In the genomic region with DNA sequence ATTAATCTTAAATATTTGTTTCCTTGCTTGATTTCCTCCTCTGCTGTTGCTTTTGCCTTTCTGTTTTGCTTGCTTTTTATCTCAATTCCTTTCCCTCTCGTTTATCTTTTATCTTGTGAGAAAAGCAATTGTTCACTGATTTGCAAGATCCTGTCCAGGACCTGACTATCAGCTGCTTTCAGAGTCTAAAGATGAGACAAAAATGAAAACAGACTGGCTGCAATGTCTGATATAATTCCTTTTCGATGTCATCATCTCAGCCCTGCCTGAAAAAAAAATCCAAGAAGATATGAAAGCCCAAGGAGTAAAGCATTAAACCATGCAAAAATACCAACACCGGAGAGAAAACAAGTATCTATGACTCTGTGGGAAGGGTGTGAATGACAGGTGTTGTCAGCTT, we compare ENCODE assay signal across 2 cellular contexts.
TF ChIP-seq lines count a peak whose summit lies in the region.

No MANE protein-coding gene starts in this region.

TF ChIP-seq in GM23338, 12 proteins besides CTCF, POLR2A, EP300 and RAD21 (continued from another document):
- TF ChIP-seq, protein P1, sequence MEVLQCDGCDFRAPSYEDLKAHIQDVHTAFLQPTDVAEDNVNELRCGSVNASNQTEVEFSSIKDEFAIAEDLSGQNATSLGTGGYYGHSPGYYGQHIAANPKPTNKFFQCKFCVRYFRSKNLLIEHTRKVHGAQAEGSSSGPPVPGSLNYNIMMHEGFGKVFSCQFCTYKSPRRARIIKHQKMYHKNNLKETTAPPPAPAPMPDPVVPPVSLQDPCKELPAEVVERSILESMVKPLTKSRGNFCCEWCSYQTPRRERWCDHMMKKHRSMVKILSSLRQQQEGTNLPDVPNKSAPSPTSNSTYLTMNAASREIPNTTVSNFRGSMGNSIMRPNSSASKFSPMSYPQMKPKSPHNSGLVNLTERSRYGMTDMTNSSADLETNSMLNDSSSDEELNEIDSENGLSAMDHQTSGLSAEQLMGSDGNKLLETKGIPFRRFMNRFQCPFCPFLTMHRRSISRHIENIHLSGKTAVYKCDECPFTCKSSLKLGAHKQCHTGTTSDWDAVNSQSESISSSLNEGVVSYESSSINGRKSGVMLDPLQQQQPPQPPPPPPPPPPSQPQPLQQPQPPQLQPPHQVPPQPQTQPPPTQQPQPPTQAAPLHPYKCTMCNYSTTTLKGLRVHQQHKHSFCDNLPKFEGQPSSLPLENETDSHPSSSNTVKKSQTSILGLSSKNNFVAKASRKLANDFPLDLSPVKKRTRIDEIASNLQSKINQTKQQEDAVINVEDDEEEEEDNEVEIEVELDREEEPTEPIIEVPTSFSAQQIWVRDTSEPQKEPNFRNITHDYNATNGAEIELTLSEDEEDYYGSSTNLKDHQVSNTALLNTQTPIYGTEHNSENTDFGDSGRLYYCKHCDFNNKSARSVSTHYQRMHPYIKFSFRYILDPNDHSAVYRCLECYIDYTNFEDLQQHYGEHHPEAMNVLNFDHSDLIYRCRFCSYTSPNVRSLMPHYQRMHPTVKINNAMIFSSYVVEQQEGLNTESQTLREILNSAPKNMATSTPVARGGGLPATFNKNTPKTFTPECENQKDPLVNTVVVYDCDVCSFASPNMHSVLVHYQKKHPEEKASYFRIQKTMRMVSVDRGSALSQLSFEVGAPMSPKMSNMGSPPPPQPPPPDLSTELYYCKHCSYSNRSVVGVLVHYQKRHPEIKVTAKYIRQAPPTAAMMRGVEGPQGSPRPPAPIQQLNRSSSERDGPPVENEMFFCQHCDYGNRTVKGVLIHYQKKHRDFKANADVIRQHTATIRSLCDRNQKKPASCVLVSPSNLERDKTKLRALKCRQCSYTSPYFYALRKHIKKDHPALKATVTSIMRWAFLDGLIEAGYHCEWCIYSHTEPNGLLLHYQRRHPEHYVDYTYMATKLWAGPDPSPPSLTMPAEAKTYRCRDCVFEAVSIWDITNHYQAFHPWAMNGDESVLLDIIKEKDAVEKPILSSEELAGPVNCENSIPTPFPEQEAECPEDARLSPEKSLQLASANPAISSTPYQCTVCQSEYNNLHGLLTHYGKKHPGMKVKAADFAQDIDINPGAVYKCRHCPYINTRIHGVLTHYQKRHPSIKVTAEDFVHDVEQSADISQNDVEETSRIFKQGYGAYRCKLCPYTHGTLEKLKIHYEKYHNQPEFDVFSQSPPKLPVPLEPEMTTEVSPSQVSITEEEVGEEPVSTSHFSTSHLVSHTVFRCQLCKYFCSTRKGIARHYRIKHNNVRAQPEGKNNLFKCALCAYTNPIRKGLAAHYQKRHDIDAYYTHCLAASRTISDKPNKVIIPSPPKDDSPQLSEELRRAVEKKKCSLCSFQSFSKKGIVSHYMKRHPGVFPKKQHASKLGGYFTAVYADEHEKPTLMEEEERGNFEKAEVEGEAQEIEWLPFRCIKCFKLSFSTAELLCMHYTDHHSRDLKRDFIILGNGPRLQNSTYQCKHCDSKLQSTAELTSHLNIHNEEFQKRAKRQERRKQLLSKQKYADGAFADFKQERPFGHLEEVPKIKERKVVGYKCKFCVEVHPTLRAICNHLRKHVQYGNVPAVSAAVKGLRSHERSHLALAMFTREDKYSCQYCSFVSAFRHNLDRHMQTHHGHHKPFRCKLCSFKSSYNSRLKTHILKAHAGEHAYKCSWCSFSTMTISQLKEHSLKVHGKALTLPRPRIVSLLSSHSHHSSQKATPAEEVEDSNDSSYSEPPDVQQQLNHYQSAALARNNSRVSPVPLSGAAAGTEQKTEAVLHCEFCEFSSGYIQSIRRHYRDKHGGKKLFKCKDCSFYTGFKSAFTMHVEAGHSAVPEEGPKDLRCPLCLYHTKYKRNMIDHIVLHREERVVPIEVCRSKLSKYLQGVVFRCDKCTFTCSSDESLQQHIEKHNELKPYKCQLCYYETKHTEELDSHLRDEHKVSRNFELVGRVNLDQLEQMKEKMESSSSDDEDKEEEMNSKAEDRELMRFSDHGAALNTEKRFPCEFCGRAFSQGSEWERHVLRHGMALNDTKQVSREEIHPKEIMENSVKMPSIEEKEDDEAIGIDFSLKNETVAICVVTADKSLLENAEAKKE (CRISPR knock-in tag; IDR thresholded peaks at IDR 0.05), result no peak
- TF ChIP-seq NANOG (IDR thresholded peaks at IDR 0.05; ENCODE audit: borderline replicate concordance) (no peak), POLR2AphosphoS5 (IDR thresholded peaks at IDR 0.05; ENCODE audit: low read depth) (no peak), ZNF114 (CRISPR knock-in tag; IDR thresholded peaks at IDR 0.05) (no peak), CREB1 (CRISPR knock-in tag; IDR thresholded peaks at IDR 0.05; ENCODE audit: low read depth) (no peak), EZH2phosphoT487 (IDR thresholded peaks at IDR 0.05; ENCODE audit: unreplicated experiment) (no peak)

TF ChIP-seq in WTC11, 78 proteins besides CTCF, POLR2A, EP300 and RAD21 (continued from another document):
- TF ChIP-seq, protein P2, sequence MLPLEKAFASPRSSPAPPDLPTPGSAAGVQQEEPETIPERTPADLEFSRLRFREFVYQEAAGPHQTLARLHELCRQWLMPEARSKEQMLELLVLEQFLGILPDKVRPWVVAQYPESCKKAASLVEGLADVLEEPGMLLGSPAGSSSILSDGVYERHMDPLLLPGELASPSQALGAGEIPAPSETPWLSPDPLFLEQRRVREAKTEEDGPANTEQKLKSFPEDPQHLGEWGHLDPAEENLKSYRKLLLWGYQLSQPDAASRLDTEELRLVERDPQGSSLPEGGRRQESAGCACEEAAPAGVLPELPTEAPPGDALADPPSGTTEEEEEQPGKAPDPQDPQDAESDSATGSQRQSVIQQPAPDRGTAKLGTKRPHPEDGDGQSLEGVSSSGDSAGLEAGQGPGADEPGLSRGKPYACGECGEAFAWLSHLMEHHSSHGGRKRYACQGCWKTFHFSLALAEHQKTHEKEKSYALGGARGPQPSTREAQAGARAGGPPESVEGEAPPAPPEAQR (CRISPR knock-in tag; IDR thresholded peaks at IDR 0.05), result no peak
- TF ChIP-seq NFYB (CRISPR knock-in tag; conservative IDR thresholded peaks at IDR 0.05; ENCODE audit: low read depth), result no peak
- TF ChIP-seq EMX1 (CRISPR knock-in tag; IDR thresholded peaks at IDR 0.05), result no peak
- TF ChIP-seq, protein P3, sequence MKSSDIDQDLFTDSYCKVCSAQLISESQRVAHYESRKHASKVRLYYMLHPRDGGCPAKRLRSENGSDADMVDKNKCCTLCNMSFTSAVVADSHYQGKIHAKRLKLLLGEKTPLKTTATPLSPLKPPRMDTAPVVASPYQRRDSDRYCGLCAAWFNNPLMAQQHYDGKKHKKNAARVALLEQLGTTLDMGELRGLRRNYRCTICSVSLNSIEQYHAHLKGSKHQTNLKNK (CRISPR knock-in tag; IDR thresholded peaks at IDR 0.05), result no peak
- no peak for TF ChIP-seq NFATC4 (CRISPR knock-in tag; IDR thresholded peaks at IDR 0.05)
- TF ChIP-seq CREM (CRISPR knock-in tag; IDR thresholded peaks at IDR 0.05), result no peak
- TF ChIP-seq, protein P4, sequence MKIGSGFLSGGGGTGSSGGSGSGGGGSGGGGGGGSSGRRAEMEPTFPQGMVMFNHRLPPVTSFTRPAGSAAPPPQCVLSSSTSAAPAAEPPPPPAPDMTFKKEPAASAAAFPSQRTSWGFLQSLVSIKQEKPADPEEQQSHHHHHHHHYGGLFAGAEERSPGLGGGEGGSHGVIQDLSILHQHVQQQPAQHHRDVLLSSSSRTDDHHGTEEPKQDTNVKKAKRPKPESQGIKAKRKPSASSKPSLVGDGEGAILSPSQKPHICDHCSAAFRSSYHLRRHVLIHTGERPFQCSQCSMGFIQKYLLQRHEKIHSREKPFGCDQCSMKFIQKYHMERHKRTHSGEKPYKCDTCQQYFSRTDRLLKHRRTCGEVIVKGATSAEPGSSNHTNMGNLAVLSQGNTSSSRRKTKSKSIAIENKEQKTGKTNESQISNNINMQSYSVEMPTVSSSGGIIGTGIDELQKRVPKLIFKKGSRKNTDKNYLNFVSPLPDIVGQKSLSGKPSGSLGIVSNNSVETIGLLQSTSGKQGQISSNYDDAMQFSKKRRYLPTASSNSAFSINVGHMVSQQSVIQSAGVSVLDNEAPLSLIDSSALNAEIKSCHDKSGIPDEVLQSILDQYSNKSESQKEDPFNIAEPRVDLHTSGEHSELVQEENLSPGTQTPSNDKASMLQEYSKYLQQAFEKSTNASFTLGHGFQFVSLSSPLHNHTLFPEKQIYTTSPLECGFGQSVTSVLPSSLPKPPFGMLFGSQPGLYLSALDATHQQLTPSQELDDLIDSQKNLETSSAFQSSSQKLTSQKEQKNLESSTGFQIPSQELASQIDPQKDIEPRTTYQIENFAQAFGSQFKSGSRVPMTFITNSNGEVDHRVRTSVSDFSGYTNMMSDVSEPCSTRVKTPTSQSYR (CRISPR knock-in tag; IDR thresholded peaks at IDR 0.05), result no peak
- TF ChIP-seq MXD4 (CRISPR knock-in tag; IDR thresholded peaks at IDR 0.05; ENCODE audit: borderline replicate concordance), result no peak
- TF ChIP-seq, protein P5, sequence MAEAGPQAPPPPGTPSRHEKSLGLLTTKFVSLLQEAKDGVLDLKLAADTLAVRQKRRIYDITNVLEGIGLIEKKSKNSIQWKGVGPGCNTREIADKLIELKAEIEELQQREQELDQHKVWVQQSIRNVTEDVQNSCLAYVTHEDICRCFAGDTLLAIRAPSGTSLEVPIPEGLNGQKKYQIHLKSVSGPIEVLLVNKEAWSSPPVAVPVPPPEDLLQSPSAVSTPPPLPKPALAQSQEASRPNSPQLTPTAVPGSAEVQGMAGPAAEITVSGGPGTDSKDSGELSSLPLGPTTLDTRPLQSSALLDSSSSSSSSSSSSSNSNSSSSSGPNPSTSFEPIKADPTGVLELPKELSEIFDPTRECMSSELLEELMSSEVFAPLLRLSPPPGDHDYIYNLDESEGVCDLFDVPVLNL (CRISPR knock-in tag; IDR thresholded peaks at IDR 0.05; ENCODE audit: borderline replicate concordance, low read depth), result no peak
- TF ChIP-seq, protein P6, sequence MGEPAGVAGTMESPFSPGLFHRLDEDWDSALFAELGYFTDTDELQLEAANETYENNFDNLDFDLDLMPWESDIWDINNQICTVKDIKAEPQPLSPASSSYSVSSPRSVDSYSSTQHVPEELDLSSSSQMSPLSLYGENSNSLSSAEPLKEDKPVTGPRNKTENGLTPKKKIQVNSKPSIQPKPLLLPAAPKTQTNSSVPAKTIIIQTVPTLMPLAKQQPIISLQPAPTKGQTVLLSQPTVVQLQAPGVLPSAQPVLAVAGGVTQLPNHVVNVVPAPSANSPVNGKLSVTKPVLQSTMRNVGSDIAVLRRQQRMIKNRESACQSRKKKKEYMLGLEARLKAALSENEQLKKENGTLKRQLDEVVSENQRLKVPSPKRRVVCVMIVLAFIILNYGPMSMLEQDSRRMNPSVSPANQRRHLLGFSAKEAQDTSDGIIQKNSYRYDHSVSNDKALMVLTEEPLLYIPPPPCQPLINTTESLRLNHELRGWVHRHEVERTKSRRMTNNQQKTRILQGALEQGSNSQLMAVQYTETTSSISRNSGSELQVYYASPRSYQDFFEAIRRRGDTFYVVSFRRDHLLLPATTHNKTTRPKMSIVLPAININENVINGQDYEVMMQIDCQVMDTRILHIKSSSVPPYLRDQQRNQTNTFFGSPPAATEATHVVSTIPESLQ (CRISPR knock-in tag; IDR thresholded peaks at IDR 0.05), result no peak
- TF ChIP-seq ZNF138 (CRISPR knock-in tag; conservative IDR thresholded peaks at IDR 0.05), result no peak
- no peak for TF ChIP-seq HMGA2 (CRISPR knock-in tag; IDR thresholded peaks at IDR 0.05)
- TF ChIP-seq ZNF317 (CRISPR knock-in tag; IDR thresholded peaks at IDR 0.05; ENCODE audit: borderline replicate concordance, low read depth), result no peak
TF ChIP-seq in WTC11: peak in this region for 0.
